In genomic region chr16:17381784-17382183, GRCh38 we compare ENCODE assay signal across 21 cellular contexts.
"Had no signal": no experiment of that assay in that cellular context is flagged by ENCODE, and none has a peak within 500 bp of the region (broad histone marks: within the 10 kb centered on the region; RNA-seq: fewer than 3 reads in every experiment).

No MANE protein-coding gene starts in this region.

- H3K9ac ChIP-seq: neural progenitor cell had no signal

- H3K27ac Mint-ChIP-seq: activated naive CD8-positive, alpha-beta T cell treated with anti-CD3 and anti-CD28 coated beads for 36 hours; neural progenitor cell; stimulated activated naive CD8-positive, alpha-beta T cell treated with anti-CD3 and anti-CD28 coated beads, Interleukin-15, amount 100 ng/mL, for 72 hours had no signal

- H3K9me3 Mint-ChIP-seq: activated naive CD8-positive, alpha-beta T cell treated with anti-CD3 and anti-CD28 coated beads for 36 hours; activated T-cell treated with anti-CD3 and anti-CD28 coated beads, Interleukin-2, amount 50 U/mL, for 4 hours; naive B cell; neural progenitor cell; stimulated activated naive CD8-positive, alpha-beta T cell treated with anti-CD3 and anti-CD28 coated beads, Interleukin-15, amount 100 ng/mL, for 72 hours had no signal

- H3K9me3 ChIP-seq: suprapubic skin, tibial nerve had no signal

- H3K36me3 ChIP-seq: neural progenitor cell, suprapubic skin, tibial nerve had no signal

- H3K4me3 ChIP-seq: coronary artery, lung, neural progenitor cell, suprapubic skin, tibial nerve had no signal

- ATAC-seq: activated CD8-positive, alpha-beta T cell treated with anti-CD3 and anti-CD28 coated beads, Interleukin-2, amount 10 ng/mL, durations not matched to agents 7 days and 5 days; activated T-cell treated with anti-CD3 and anti-CD28 coated beads, Interleukin-2, amount 50 U/mL, for 4 hours; foreskin keratinocyte; left lobe of liver; stimulated activated naive CD8-positive, alpha-beta T cell treated with anti-CD3 and anti-CD28 coated beads, Interleukin-15, amount 100 ng/mL, for 72 hours had no signal

- H3K27ac ChIP-seq: foreskin keratinocyte, neural progenitor cell, suprapubic skin, tibial nerve had no signal

- FAIRE-seq: astrocyte, endometrium, TTC549, urothelium cell line had no signal

- H3K4me2 ChIP-seq: neural progenitor cell had no signal

- DNase-seq: activated CD4-positive, alpha-beta T cell treated with anti-CD3 and anti-CD28 coated beads for 1 hour; activated CD4-positive, alpha-beta T cell treated with anti-CD3 and anti-CD28 coated beads, Interleukin-2, amount 50 U/mL, for 1 hour; activated CD8-positive, alpha-beta T cell treated with anti-CD3 and anti-CD28 coated beads, Interleukin-2, amount 10 ng/mL, durations not matched to agents 7 days and 5 days; activated naive CD4-positive, alpha-beta T cell treated with Interleukin-2 at 50 U/mL for 16 hours; activated naive CD8-positive, alpha-beta T cell treated with anti-CD3 and anti-CD28 coated beads for 36 hours; activated T-cell treated with anti-CD3 and anti-CD28 coated beads, Interleukin-2, amount 50 U/mL, for 4 hours; foreskin keratinocyte; naive B cell; retina; stimulated activated CD4-positive, alpha-beta T cell treated with anti-CD3 and anti-CD28 coated beads, Interleukin-1b, Interleukin-23, amount 100 ng/mL, for 48 hours; stimulated activated naive CD8-positive, alpha-beta T cell treated with anti-CD3 and anti-CD28 coated beads, Interleukin-15, amount 100 ng/mL, for 72 hours had no signal

- H3K27me3 ChIP-seq: foreskin keratinocyte, suprapubic skin, tibial nerve had no signal

- H3K4me3 Mint-ChIP-seq: activated CD8-positive, alpha-beta T cell treated with anti-CD3 and anti-CD28 coated beads, Interleukin-2, amount 10 ng/mL, durations not matched to agents 7 days and 5 days; activated naive CD8-positive, alpha-beta T cell treated with anti-CD3 and anti-CD28 coated beads for 36 hours; activated T-cell treated with anti-CD3 and anti-CD28 coated beads, Interleukin-2, amount 50 U/mL, for 4 hours; neural progenitor cell; stimulated activated naive CD8-positive, alpha-beta T cell treated with anti-CD3 and anti-CD28 coated beads, Interleukin-15, amount 100 ng/mL, for 72 hours had no signal

- H3K36me3 Mint-ChIP-seq: activated naive CD8-positive, alpha-beta T cell treated with anti-CD3 and anti-CD28 coated beads for 36 hours; naive B cell; neural progenitor cell had no signal

- H3K27me3 Mint-ChIP-seq: activated naive CD8-positive, alpha-beta T cell treated with anti-CD3 and anti-CD28 coated beads for 36 hours; naive B cell; stimulated activated naive CD8-positive, alpha-beta T cell treated with anti-CD3 and anti-CD28 coated beads, Interleukin-15, amount 100 ng/mL, for 72 hours had no signal

- H3K4me1 ChIP-seq: foreskin keratinocyte had no signal

- H2AFZ ChIP-seq: neural progenitor cell had no signal
